Comparison of ENCODE assay signal across 24 cellular contexts in genomic region chr22:30547188-30547587, GRCh38. TPM values are rescaled to one million over a fixed set of nuclear protein-coding genes. Genes with fewer than 3 reads are reported as not detected.
DNase-seq lines count a peak whose midpoint lies in the region; ATAC-seq, FAIRE-seq and TF ChIP-seq lines count a peak whose summit lies in the region.
"Had no signal": no experiment of that assay in that cellular context is flagged by ENCODE, and none has a peak within 500 bp of the region (broad histone marks: within the 10 kb centered on the region; RNA-seq: fewer than 3 reads in every experiment).

No MANE protein-coding gene starts in this region.

- H3K4me1 Mint-ChIP-seq in glutamatergic neuron (ENCODE audit: low read depth, unreplicated experiment): no peaks in the 10 kb centered on the region

- DNase-seq in K562 (ENCODE audit: extremely low read depth in 1 of 4, low spot score in 3 of 4) (no peak), glutamatergic neuron (no peak), esophagus squamous epithelium (lab: John Stamatoyannopoulos, UW) (no peak), Karpas-422 (no peak)
- DNase-seq: C1 segment of cervical spinal cord; Caco-2; CD4-positive, alpha-beta memory T cell; GM23248; H9; KBM-7; MG63; NCI-H1105 treated with DMSO at 0.1 percent for 48 hours; NCI-H1694; NCI-H2029 treated with DMSO at 0.1 percent for 48 hours; NCI-H446 treated with DMSO at 0.1 percent for 48 hours; NCI-H526; NCI-H82 had no signal

- peaks cover 1% of the 10 kb centered on the region for H3K9me3 Mint-ChIP-seq in glutamatergic neuron (ENCODE audit: unreplicated experiment)
- H3K9me3 Mint-ChIP-seq: CD4-positive, alpha-beta memory T cell; H9 had no signal

- no TSS peak for BruUV-seq in K562 (replicated peaks; lab: Mats Ljungman, UMichigan)

- no peak for ATAC-seq in K562

- TF ChIP-seq EP300 in K562 (IDR thresholded peaks at IDR 0.05; ENCODE audit: low read length): no peak

- POLR2A ChIA-PET in K562 (lab: Yijun Ruan, JAX): interaction anchor here (0.6 kb wide), 2 partner anchors 9 to 24 kb away, joined by 3 read pairs; no protein-coding TSS in a partner anchor

- TF ChIP-seq POLR2A in K562 (conservative IDR thresholded peaks at IDR 0.05) (no peak), esophagus squamous epithelium (IDR thresholded peaks at IDR 0.05) (no peak)

- TF ChIP-seq RAD21 in K562 (CRISPR knock-in tag; conservative IDR thresholded peaks at IDR 0.05 in 1 of 2, IDR thresholded peaks at IDR 0.05 in 1 of 2): no peak

- no peak overlapping the region for H3K27ac ChIP-seq in K562 (ENCODE audit: extremely low read depth, low read depth, low read length)
- H3K27ac ChIP-seq in esophagus squamous epithelium: no peak overlapping the region
- H3K27ac ChIP-seq in Karpas-422 (ENCODE audit: low read length): no peak overlapping the region
- H3K27ac ChIP-seq: GM23248, PC-9, SJSA1 had no signal

- no peak overlapping the region for H3K4me3 Mint-ChIP-seq in glutamatergic neuron (ENCODE audit: unreplicated experiment)
- H3K4me3 Mint-ChIP-seq: CD4-positive, alpha-beta memory T cell; H9 had no signal

- CTCF ChIA-PET in K562 (lab: Yijun Ruan, JAX; ENCODE audit: low intra/inter-chr PET ratio): no interaction called here

- H3K4me1 ChIP-seq in K562 (replicated peaks in 1 of 2; ENCODE audit: control insufficient read depth in 2 of 2, insufficient read depth in 2 of 2, low read length in 2 of 2): peaks cover 6 to 10% of the 10 kb centered on the region in 2 experiments; a peak in 4 of 5 replicates
- peaks cover 0 to 7% (median 3%) of the 10 kb centered on the region in 3 donors for H3K4me1 ChIP-seq in esophagus squamous epithelium
- H3K4me1 ChIP-seq in Karpas-422 (ENCODE audit: low read length): no peaks in the 10 kb centered on the region
- H3K4me1 ChIP-seq: Caco-2, SJSA1 had no signal

- peaks cover 16% of the 10 kb centered on the region for H3K27me3 Mint-ChIP-seq in glutamatergic neuron (ENCODE audit: unreplicated experiment)

- no peaks in the 10 kb centered on the region for H3K9me1 ChIP-seq in K562 (ENCODE audit: control insufficient read depth, insufficient read depth, low read length)

- peak overlapping the region; percentile 52 for H3K27ac Mint-ChIP-seq in glutamatergic neuron (ENCODE audit: unreplicated experiment)
- H3K27ac Mint-ChIP-seq: H9 had no signal

- peaks cover 5% of the 10 kb centered on the region for H3K36me3 Mint-ChIP-seq in glutamatergic neuron (ENCODE audit: unreplicated experiment)
- H3K36me3 Mint-ChIP-seq: CD4-positive, alpha-beta memory T cell had no signal

- H3K4me3 ChIP-seq in K562 (no peak overlapping the region), esophagus squamous epithelium (no peak overlapping the region), Karpas-422 (ENCODE audit: low read length) (no peak overlapping the region)
- H3K4me3 ChIP-seq: GM23248, MG63, PC-9, SJSA1 had no signal

- H3K9me3 ChIP-seq in K562 (replicated peaks; ENCODE audit: control insufficient read depth, insufficient read depth, low read depth, low read length) (no peaks in the 10 kb centered on the region), esophagus squamous epithelium (no peaks in the 10 kb centered on the region), Karpas-422 (ENCODE audit: low read length) (no peaks in the 10 kb centered on the region)
- H3K9me3 ChIP-seq: Caco-2, MG63, SJSA1 had no signal

- H3K4me2 ChIP-seq in K562 (ENCODE audit: insufficient read depth, low read length) (no peak overlapping the region), Karpas-422 (ENCODE audit: low read depth, low read length, poor library complexity, severe bottlenecking) (no peak overlapping the region)
- H3K4me2 ChIP-seq: PC-9 had no signal

- H3K27me3 ChIP-seq in K562 (ENCODE audit: control insufficient read depth in 2 of 2, insufficient read depth in 2 of 2, low read length in 2 of 2) (no peaks in the 10 kb centered on the region), esophagus squamous epithelium (peaks cover 0 to 54% (median 0%) of the 10 kb centered on the region in 4 donors), Karpas-422 (ENCODE audit: low read length) (no peaks in the 10 kb centered on the region)
- H3K27me3 ChIP-seq: MG63 had no signal

- H2AFZ ChIP-seq in K562 (ENCODE audit: low read depth, low read length) (peak overlapping the region; percentile 45), Karpas-422 (ENCODE audit: low read length) (no peak overlapping the region)
- H2AFZ ChIP-seq: GM23248, PC-9 had no signal

- H3K9me2 ChIP-seq in Karpas-422 (replicated peaks; ENCODE audit: insufficient read depth, low read length): no peaks in the 10 kb centered on the region

- no peak overlapping the region for H3K9ac ChIP-seq in K562 (ENCODE audit: insufficient read depth in 1 of 2, low read depth in 2 of 2, low read length in 2 of 2)
- no peak overlapping the region for H3K9ac ChIP-seq in Karpas-422 (ENCODE audit: low read length)
- H3K9ac ChIP-seq: GM23248 had no signal

- H4K20me1 ChIP-seq in K562 (replicated peaks; ENCODE audit: control insufficient read depth, insufficient read depth, low read length): no peaks in the 10 kb centered on the region
- no peaks in the 10 kb centered on the region for H4K20me1 ChIP-seq in Karpas-422 (ENCODE audit: insufficient read depth, low read depth, low read length)

- H3K79me2 ChIP-seq in K562 (ENCODE audit: control insufficient read depth, insufficient read depth, low read length): no peaks in the 10 kb centered on the region
- H3K79me2 ChIP-seq in Karpas-422 (ENCODE audit: low read length): no peaks in the 10 kb centered on the region

- in situ Hi-C loops in K562 (cut with MboI): no loop called here

- no peaks in the 10 kb centered on the region for H3K36me3 ChIP-seq in K562 (ENCODE audit: control insufficient read depth, insufficient read depth, low read length)
- H3K36me3 ChIP-seq in esophagus squamous epithelium: no peaks in the 10 kb centered on the region
- H3K36me3 ChIP-seq in Karpas-422 (ENCODE audit: insufficient read depth, low read length): no peaks in the 10 kb centered on the region
- H3K36me3 ChIP-seq: MG63, SJSA1 had no signal

- WGBS in K562 (ENCODE audit: insufficient coverage, low coverage, missing lambda C conversion rate): 65% methylated on average over 4 of the region's 4 CpGs
- WGBS in esophagus squamous epithelium, 2 donors: 79 to 91% methylated on average over 1 to 4 of the region's 4 CpGs

- no peak for TF ChIP-seq CTCF in K562 (IDR thresholded peaks at IDR 0.05 in 2 of 3, conservative IDR thresholded peaks at IDR 0.05 in 1 of 3; ENCODE audit: insufficient read depth in 2 of 3, low read depth in 1 of 3, low read length in 3 of 3)
- TF ChIP-seq CTCF in glutamatergic neuron (IDR thresholded peaks at IDR 0.05; ENCODE audit: partially characterized antibody, unreplicated experiment): no peak
- no peak for TF ChIP-seq CTCF in esophagus squamous epithelium (IDR thresholded peaks at IDR 0.05)

- intact Hi-C loops in K562 (cut with micrococcal nuclease) (no loop called here), esophagus squamous epithelium (cut with DNase I) (no loop called here)

- FAIRE-seq in K562 (lab: Jason Lieb, UNC): no peak
- FAIRE-seq: G401.6 had no signal

RNA-seq across cellular contexts. Expression of gene SEC14L6, which starts 0.6 kb away (rescaled TPM):
- total RNA-seq in K562 (2011; cell fraction: chromatin; rRNA removed; ENCODE audit: low replicate concordance): 5.1 and 11.8 TPM in 2 replicates
- total RNA-seq in K562 (2011; cell fraction: nucleolus; rRNA removed): 5.3 and 5.5 TPM in 2 replicates
- total RNA-seq in K562 (2011; cell fraction: nucleoplasm; rRNA removed): 4.3 and 6.0 TPM in 2 replicates
- total RNA-seq in K562 (2014; rRNA removed) (1.5 and 1.8 TPM in 2 replicates), K562 (2014; rRNA removed; fragmentation: Illumina TruSeq; extraction: Trizol) (1.9 and 2.0 TPM in 2 replicates), K562 (2015; rRNA removed; fragmentation: Illumina TruSeq; extraction: Trizol) (1.6 and 2.2 TPM in 2 replicates), K562 (2021) (1.6 and 2.6 TPM in 2 replicates), glutamatergic neuron (ENCODE audit: unreplicated experiment) (not detected), esophagus squamous epithelium (under 1 TPM in 1 of 4 donors, not detected in 3; 0.19 TPM)
- polyA plus RNA-seq in K562 (2011; rRNA removed) (5.0 and 6.1 TPM in 2 replicates), K562 (2014; fragmentation: Illumina TruSeq; extraction: Trizol) (4.0 and 4.1 TPM in 2 replicates), K562 (2014; fragmentation: Nextera tagmentation; extraction: Ambion mirVana) (under 1 TPM; 0.29 to 0.39 TPM), K562 (2014; rRNA removed) (1.7 and 2.3 TPM in 2 replicates)
- polyA plus RNA-seq in K562 (2011; cell fraction: cytosol; rRNA removed): 5.1 and 8.0 TPM in 2 replicates
- 6.2 and 8.4 TPM in 2 replicates for polyA plus RNA-seq in K562 (2011; cell fraction: nucleus; rRNA removed)
- 2.1 and 2.8 TPM in 2 replicates for polyA plus RNA-seq in K562 (2012)
- polyA minus RNA-seq in K562 (2011; rRNA and poly(A)+ RNA removed): 0.99 and 5.1 TPM in 2 replicates
- 1.4 and 3.9 TPM in 2 replicates for polyA minus RNA-seq in K562 (2011; cell fraction: cytosol; rRNA and poly(A)+ RNA removed)
- 1.4 and 2.3 TPM in 2 replicates for polyA minus RNA-seq in K562 (2011; cell fraction: nucleus; rRNA and poly(A)+ RNA removed)
- total RNA-seq in Karpas-422 (2014; rRNA removed; shearing (Covaris generic); ENCODE audit: low replicate concordance): not detected in 2 replicates
- total RNA-seq: A673; CD4-positive, alpha-beta memory T cell; GM23248; HT1080; Right ventricle myocardium superior; RPMI7951; SJSA1 had no signal
- polyA plus RNA-seq: CD4-positive, alpha-beta memory T cell; GM23248 had no signal

RNA-seq across cellular contexts. Expression of gene GAL3ST1, which starts 27.3 kb away (rescaled TPM):
- total RNA-seq in K562 (2011; cell fraction: chromatin; rRNA removed; ENCODE audit: low replicate concordance): 1.4 TPM in 1 of 2 replicates, not detected in the other
- 3.0 and 3.9 TPM in 2 replicates for total RNA-seq in K562 (2011; cell fraction: nucleolus; rRNA removed)
- 1.5 and 1.6 TPM in 2 replicates for total RNA-seq in K562 (2011; cell fraction: nucleoplasm; rRNA removed)
- total RNA-seq in K562 (2014; rRNA removed): 0.45 and 1.3 TPM in 2 replicates
- total RNA-seq in K562 (2014; rRNA removed; fragmentation: Illumina TruSeq; extraction: Trizol): 0.15 TPM in 1 of 2 replicates, not detected in the other
- total RNA-seq in K562 (2015; rRNA removed; fragmentation: Illumina TruSeq; extraction: Trizol): 0.38 and 0.43 TPM in 2 replicates
- total RNA-seq in K562 (2021): 1.5 and 1.6 TPM in 2 replicates
- 0.10 and 0.79 TPM in 2 replicates for polyA plus RNA-seq in K562 (2011; rRNA removed)
- 1.1 and 1.7 TPM in 2 replicates for polyA plus RNA-seq in K562 (2011; cell fraction: cytosol; rRNA removed)
- polyA plus RNA-seq in K562 (2011; cell fraction: nucleus; rRNA removed): 0.40 and 0.63 TPM in 2 replicates
- 0.83 and 2.2 TPM in 2 replicates for polyA plus RNA-seq in K562 (2012)
- polyA plus RNA-seq in K562 (2014; fragmentation: Illumina TruSeq; extraction: Trizol): 0.22 and 0.72 TPM in 2 replicates
- under 1 TPM in 1 of 2 experiments, not detected in 1; 0.03 TPM for polyA plus RNA-seq in K562 (2014; fragmentation: Nextera tagmentation; extraction: Ambion mirVana)
- 0.80 and 1.9 TPM in 2 replicates for polyA plus RNA-seq in K562 (2014; rRNA removed)
- polyA minus RNA-seq in K562 (2011; rRNA and poly(A)+ RNA removed): 0.25 TPM in 1 of 2 replicates, not detected in the other
- 1.1 TPM in 1 of 2 replicates, not detected in the other for polyA minus RNA-seq in K562 (2011; cell fraction: cytosol; rRNA and poly(A)+ RNA removed)
- 0.13 and 0.33 TPM in 2 replicates for polyA minus RNA-seq in K562 (2011; cell fraction: nucleus; rRNA and poly(A)+ RNA removed)
- 1.8 TPM for total RNA-seq in glutamatergic neuron (ENCODE audit: unreplicated experiment)
- total RNA-seq in esophagus squamous epithelium: 1 to 10 TPM in 2 of 4 donors, not detected in 2; 1.1 to 2.4 TPM
- not detected in 2 replicates for total RNA-seq in Karpas-422 (2014; rRNA removed; shearing (Covaris generic); ENCODE audit: low replicate concordance)
- total RNA-seq: GM23248, HT1080, RPMI7951, SJSA1 had no signal
- polyA plus RNA-seq: GM23248 had no signal

RNA-seq across cellular contexts. Expression of gene SEC14L4, which starts 41.7 kb away (rescaled TPM):
- 0.19 TPM in 1 of 2 replicates, not detected in the other for total RNA-seq in K562 (2011; cell fraction: chromatin; rRNA removed; ENCODE audit: low replicate concordance)
- total RNA-seq in K562 (2011; cell fraction: nucleolus; rRNA removed): not detected in 2 replicates
- total RNA-seq in K562 (2011; cell fraction: nucleoplasm; rRNA removed): not detected in 2 replicates
- not detected in 2 replicates for total RNA-seq in K562 (2014; rRNA removed)
- total RNA-seq in K562 (2014; rRNA removed; fragmentation: Illumina TruSeq; extraction: Trizol): not detected in 2 replicates
- total RNA-seq in K562 (2015; rRNA removed; fragmentation: Illumina TruSeq; extraction: Trizol): not detected in 2 replicates
- total RNA-seq in K562 (2021): not detected in 2 replicates
- 0.03 TPM in 1 of 2 replicates, not detected in the other for polyA plus RNA-seq in K562 (2011; rRNA removed)
- 0.03 TPM in 1 of 2 replicates, not detected in the other for polyA plus RNA-seq in K562 (2011; cell fraction: cytosol; rRNA removed)
- 0.07 TPM in 1 of 2 replicates, not detected in the other for polyA plus RNA-seq in K562 (2011; cell fraction: nucleus; rRNA removed)
- 0.04 TPM in 1 of 2 replicates, not detected in the other for polyA plus RNA-seq in K562 (2012)
- not detected in 2 replicates for polyA plus RNA-seq in K562 (2014; fragmentation: Illumina TruSeq; extraction: Trizol)
- not detected for polyA plus RNA-seq in K562 (2014; fragmentation: Nextera tagmentation; extraction: Ambion mirVana)
- polyA plus RNA-seq in K562 (2014; rRNA removed): 0.11 TPM in 1 of 2 replicates, not detected in the other
- polyA minus RNA-seq in K562 (2011; rRNA and poly(A)+ RNA removed): not detected in 2 replicates
- not detected in 2 replicates for polyA minus RNA-seq in K562 (2011; cell fraction: cytosol; rRNA and poly(A)+ RNA removed)
- polyA minus RNA-seq in K562 (2011; cell fraction: nucleus; rRNA and poly(A)+ RNA removed): not detected in 2 replicates
- total RNA-seq in glutamatergic neuron (ENCODE audit: unreplicated experiment): not detected
- not detected for total RNA-seq in esophagus squamous epithelium
- not detected in 2 replicates for total RNA-seq in Karpas-422 (2014; rRNA removed; shearing (Covaris generic); ENCODE audit: low replicate concordance)
- total RNA-seq: A673; Caco-2; CD4-positive, alpha-beta memory T cell; HT1080; Right ventricle myocardium superior; SJSA1 had no signal
- polyA plus RNA-seq: CD4-positive, alpha-beta memory T cell had no signal

RNA-seq across cellular contexts. Expression of gene PES1, which starts 44.5 kb away (rescaled TPM):
- total RNA-seq in K562 (2011; cell fraction: chromatin; rRNA removed; ENCODE audit: low replicate concordance): 71.4 and 154 TPM in 2 replicates
- 93.2 and 100 TPM in 2 replicates for total RNA-seq in K562 (2011; cell fraction: nucleolus; rRNA removed)
- 58.0 and 70.3 TPM in 2 replicates for total RNA-seq in K562 (2011; cell fraction: nucleoplasm; rRNA removed)
- total RNA-seq in K562 (2014; rRNA removed): 154 and 158 TPM in 2 replicates
- 83.0 and 89.9 TPM in 2 replicates for total RNA-seq in K562 (2014; rRNA removed; fragmentation: Illumina TruSeq; extraction: Trizol)
- total RNA-seq in K562 (2015; rRNA removed; fragmentation: Illumina TruSeq; extraction: Trizol): 117 and 126 TPM in 2 replicates
- 136 and 151 TPM in 2 replicates for total RNA-seq in K562 (2021)
- 85.2 and 95.3 TPM in 2 replicates for polyA plus RNA-seq in K562 (2011; rRNA removed)
- 105 and 226 TPM in 2 replicates for polyA plus RNA-seq in K562 (2011; cell fraction: cytosol; rRNA removed)
- 99.8 and 134 TPM in 2 replicates for polyA plus RNA-seq in K562 (2011; cell fraction: nucleus; rRNA removed)
- 61.0 and 83.5 TPM in 2 replicates for polyA plus RNA-seq in K562 (2012)
- polyA plus RNA-seq in K562 (2014; fragmentation: Illumina TruSeq; extraction: Trizol): 117 and 127 TPM in 2 replicates
- 1 to 10 TPM; 6.5 to 8.2 TPM for polyA plus RNA-seq in K562 (2014; fragmentation: Nextera tagmentation; extraction: Ambion mirVana)
- 83.8 and 94.3 TPM in 2 replicates for polyA plus RNA-seq in K562 (2014; rRNA removed)
- polyA minus RNA-seq in K562 (2011; rRNA and poly(A)+ RNA removed): 104 and 142 TPM in 2 replicates
- polyA minus RNA-seq in K562 (2011; cell fraction: cytosol; rRNA and poly(A)+ RNA removed): 65.7 and 82.8 TPM in 2 replicates
- 48.7 and 75.2 TPM in 2 replicates for polyA minus RNA-seq in K562 (2011; cell fraction: nucleus; rRNA and poly(A)+ RNA removed)
- 40.6 TPM for total RNA-seq in glutamatergic neuron (ENCODE audit: unreplicated experiment)
- 10 to 100 TPM; 45.3 to 67.0 (median 58.4) TPM for total RNA-seq in esophagus squamous epithelium
- 93.6 and 110 TPM in 2 replicates for total RNA-seq in Karpas-422 (2014; rRNA removed; shearing (Covaris generic); ENCODE audit: low replicate concordance)

RNA-seq across cellular contexts. Expression of gene TCN2, which starts 59.8 kb away (rescaled TPM):
- 4.2 and 11.1 TPM in 2 replicates for total RNA-seq in K562 (2011; cell fraction: chromatin; rRNA removed; ENCODE audit: low replicate concordance)
- total RNA-seq in K562 (2011; cell fraction: nucleolus; rRNA removed): 6.1 and 8.5 TPM in 2 replicates
- 4.6 and 5.1 TPM in 2 replicates for total RNA-seq in K562 (2011; cell fraction: nucleoplasm; rRNA removed)
- total RNA-seq in K562 (2014; rRNA removed) (1.4 and 1.6 TPM in 2 replicates), K562 (2014; rRNA removed; fragmentation: Illumina TruSeq; extraction: Trizol) (1.3 and 1.4 TPM in 2 replicates), K562 (2015; rRNA removed; fragmentation: Illumina TruSeq; extraction: Trizol) (1.9 and 2.1 TPM in 2 replicates), K562 (2021) (1.4 and 2.0 TPM in 2 replicates), glutamatergic neuron (ENCODE audit: unreplicated experiment) (4.1 TPM), esophagus squamous epithelium (10 to 100 TPM in 2 of 4 donors, 1 to 10 TPM in 2; 1.9 to 20.4 (median 10.4) TPM)
- polyA plus RNA-seq in K562 (2011; rRNA removed) (1.2 and 1.7 TPM in 2 replicates), K562 (2014; fragmentation: Illumina TruSeq; extraction: Trizol) (2.5 and 2.7 TPM in 2 replicates), K562 (2014; fragmentation: Nextera tagmentation; extraction: Ambion mirVana) (1 to 10 TPM; 4.8 to 5.4 TPM), K562 (2014; rRNA removed) (0.88 and 1.5 TPM in 2 replicates)
- 1.7 and 4.4 TPM in 2 replicates for polyA plus RNA-seq in K562 (2011; cell fraction: cytosol; rRNA removed)
- 1.0 and 1.9 TPM in 2 replicates for polyA plus RNA-seq in K562 (2011; cell fraction: nucleus; rRNA removed)
- 3.4 and 5.8 TPM in 2 replicates for polyA plus RNA-seq in K562 (2012)
- 0.63 and 1.9 TPM in 2 replicates for polyA minus RNA-seq in K562 (2011; rRNA and poly(A)+ RNA removed)
- 2.4 TPM in 1 of 2 replicates, not detected in the other for polyA minus RNA-seq in K562 (2011; cell fraction: cytosol; rRNA and poly(A)+ RNA removed)
- polyA minus RNA-seq in K562 (2011; cell fraction: nucleus; rRNA and poly(A)+ RNA removed): 0.78 and 1.8 TPM in 2 replicates
- 0.18 and 0.93 TPM in 2 replicates for total RNA-seq in Karpas-422 (2014; rRNA removed; shearing (Covaris generic); ENCODE audit: low replicate concordance)
